ENCODE assay signal across 1 cellular context in genomic region chr12:124205405-124205804, GRCh38.
A peak's percentile ranks its signal among the peaks of the same experiment; 100 is the strongest.
TF ChIP-seq lines count a peak whose summit lies in the region.

No MANE protein-coding gene starts in this region.

TF ChIP-seq in K562, 482 proteins besides CTCF, POLR2A, EP300 and RAD21 (continued from another document):
- no peak for TF ChIP-seq CHAMP1 (IDR thresholded peaks at IDR 0.05)
- no peak for TF ChIP-seq CBFA2T3 (IDR thresholded peaks at IDR 0.05)
- peak; percentile 98 for TF ChIP-seq ZNF354B (CRISPR knock-in tag; IDR thresholded peaks at IDR 0.05)
- no peak for TF ChIP-seq MAFK (IDR thresholded peaks at IDR 0.05; ENCODE audit: low read length)
- no peak for TF ChIP-seq ZBTB33 (CRISPR knock-in tag; IDR thresholded peaks at IDR 0.05)
- TF ChIP-seq SMAD2 (IDR thresholded peaks at IDR 0.05; ENCODE audit: low read depth, low read length): no peak
